In genomic region chr13:47004552-47004951, GRCh38 we compare ENCODE assay signal across 24 cellular contexts.
"Had no signal": no experiment of that assay in that cellular context is flagged by ENCODE, and none has a peak within 500 bp of the region (broad histone marks: within the 10 kb centered on the region; RNA-seq: fewer than 3 reads in every experiment).

No MANE protein-coding gene starts in this region.

- H3K4me1 Mint-ChIP-seq: activated naive CD8-positive, alpha-beta T cell treated with anti-CD3 and anti-CD28 coated beads, Interleukin-2, amount 10 ng/mL, durations not matched to agents 7 days and 5 days; central memory CD8-positive, alpha-beta T cell had no signal

- H3K36me3 Mint-ChIP-seq: activated naive CD8-positive, alpha-beta T cell treated with anti-CD3 and anti-CD28 coated beads, Interleukin-2, amount 10 ng/mL, durations not matched to agents 7 days and 5 days; WTC11 had no signal

- H3K4me3 ChIP-seq: adrenal gland, ascending aorta, body of pancreas, K562, Peyer's patch had no signal

- H3K27ac Mint-ChIP-seq: activated CD8-positive, alpha-beta T cell treated with anti-CD3 and anti-CD28 coated beads, Interleukin-2, amount 10 ng/mL, durations not matched to agents 7 days and 5 days; activated naive CD8-positive, alpha-beta T cell treated with anti-CD3 and anti-CD28 coated beads, Interleukin-2, amount 10 ng/mL, durations not matched to agents 7 days and 5 days; T-helper 1 cell treated with Interleukin-12 subunit alpha and Interleukin-12 subunit beta and Interleukin-4 antibody, amounts not matched to agents 30 μg/mL and 1 μg/mL, for 36 hours; WTC11 had no signal

- ATAC-seq: activated CD8-positive, alpha-beta T cell treated with anti-CD3 and anti-CD28 coated beads, Interleukin-2, amount 10 ng/mL, durations not matched to agents 7 days and 5 days; body of pancreas; K562 had no signal

- H3K27me3 ChIP-seq: ascending aorta, body of pancreas, Peyer's patch had no signal

- H3K4me1 ChIP-seq: adrenal gland, ascending aorta, body of pancreas, Peyer's patch had no signal

- H3K9me3 ChIP-seq: adrenal gland, ascending aorta, body of pancreas, Peyer's patch had no signal

- H3K27ac ChIP-seq: adrenal gland, ascending aorta, body of pancreas, Peyer's patch had no signal

- DNase-seq: activated CD4-positive, alpha-beta T cell treated with anti-CD3 and anti-CD28 coated beads for 48 hours; activated CD4-positive, alpha-beta T cell treated with anti-CD3 and anti-CD28 coated beads, Interleukin-2, amount 50 U/mL, for 4 hours; activated CD4-positive, CD25-positive, alpha-beta regulatory T cell treated with anti-CD3 and anti-CD28 coated beads, Interleukin-2, amount 50 U/mL, for 72 hours; activated CD8-positive, alpha-beta memory T cell treated with anti-CD3 and anti-CD28 coated beads, Interleukin-2, amount 50 U/mL, for 48 hours; activated CD8-positive, alpha-beta T cell treated with anti-CD3 and anti-CD28 coated beads, Interleukin-2, amount 10 ng/mL, durations not matched to agents 7 days and 5 days; activated naive CD4-positive, alpha-beta T cell treated with anti-CD3 and anti-CD28 coated beads, Interleukin-2, amount 50 U/mL, for 16 hours; activated naive CD8-positive, alpha-beta T cell treated with anti-CD3 and anti-CD28 coated beads, Interleukin-2, amount 10 ng/mL, durations not matched to agents 7 days and 5 days; activated T-cell treated with anti-CD3 and anti-CD28 coated beads, Interleukin-2, amount 50 U/mL, for 1 hour; body of pancreas; Karpas-422; NCI-H1048; NCI-H146; NCI-H1930; NCI-H345; NCI-H510A; NCI-H526 treated with DMSO at 0.1 percent for 48 hours; Peyer's patch; SHP77 treated with DMSO at 0.1 percent for 48 hours had no signal

- H3K36me3 ChIP-seq: adrenal gland, ascending aorta, Peyer's patch had no signal

- H3K4me3 Mint-ChIP-seq: activated CD8-positive, alpha-beta T cell treated with anti-CD3 and anti-CD28 coated beads, Interleukin-2, amount 10 ng/mL, durations not matched to agents 7 days and 5 days; activated naive CD8-positive, alpha-beta T cell treated with anti-CD3 and anti-CD28 coated beads, Interleukin-2, amount 10 ng/mL, durations not matched to agents 7 days and 5 days; central memory CD8-positive, alpha-beta T cell; T-helper 1 cell treated with Interleukin-12 subunit alpha and Interleukin-12 subunit beta and Interleukin-4 antibody, amounts not matched to agents 30 μg/mL and 1 μg/mL, for 36 hours; WTC11 had no signal

- H3K9me3 Mint-ChIP-seq: activated naive CD8-positive, alpha-beta T cell treated with anti-CD3 and anti-CD28 coated beads, Interleukin-2, amount 10 ng/mL, durations not matched to agents 7 days and 5 days; central memory CD8-positive, alpha-beta T cell; T-helper 1 cell treated with Interleukin-12 subunit alpha and Interleukin-12 subunit beta and Interleukin-4 antibody, amounts not matched to agents 30 μg/mL and 1 μg/mL, for 36 hours; WTC11 had no signal
